Comparison of ENCODE assay signal across 29 cellular contexts in the genomic region with DNA sequence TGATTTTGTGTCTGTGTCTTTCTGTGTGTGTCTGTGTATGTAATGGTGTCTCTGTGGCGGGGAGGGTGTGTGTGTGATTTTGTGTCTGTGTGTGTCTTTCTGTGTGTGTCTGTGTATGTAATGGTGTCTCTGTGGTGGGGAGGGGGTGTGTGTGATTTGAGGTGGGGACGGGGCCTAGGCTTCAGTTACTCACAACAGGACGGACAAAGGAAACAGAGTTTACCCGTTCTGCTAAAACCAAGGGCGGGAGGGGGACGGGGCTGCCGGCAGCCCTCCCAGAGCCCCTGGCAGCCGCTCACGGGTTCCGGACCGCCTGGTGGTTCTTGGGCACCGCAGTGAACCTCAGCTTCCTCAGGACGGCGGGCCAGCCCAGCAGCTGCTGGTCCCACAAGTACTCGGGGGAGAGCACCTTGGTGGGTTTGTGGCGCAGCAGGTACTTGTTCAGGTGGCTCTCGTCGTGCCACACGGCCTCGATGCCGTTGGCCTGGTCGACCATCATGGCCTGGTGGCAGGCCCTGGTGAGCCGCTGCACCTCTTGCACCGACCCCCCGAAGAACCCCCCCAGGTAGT. TPM values are rescaled to one million over a fixed set of nuclear protein-coding genes. Genes with fewer than 3 reads are reported as not detected.
"Had no signal": no experiment of that assay in that cellular context is flagged by ENCODE, and none has a peak within 500 bp of the region (broad histone marks: within the 10 kb centered on the region; RNA-seq: fewer than 3 reads in every experiment).

No MANE protein-coding gene starts in this region.

- ATAC-seq: heart right ventricle; natural killer cell; pancreas; psoas muscle; right lobe of liver; stimulated activated naive B cell treated with anti-CD40 and anti-IgM and Interleukin-4, amounts not matched to agents 10 μg/mL and 1 μg/mL and 100 μg/mL, for 72 hours; stimulated activated naive CD8-positive, alpha-beta T cell treated with anti-CD3 and anti-CD28 coated beads, Interleukin-15, Interleukin-2, amounts not matched to agents 100 U/mL and 50 U/mL, for 24 hours; upper lobe of right lung had no signal

- DNase-seq: heart right ventricle; hippocampal formation; left ventricle myocardium inferior; mesendoderm; naive B cell; natural killer cell; nephron progenitor cell; psoas muscle; stimulated activated CD4-positive, alpha-beta T cell treated with anti-CD3 and anti-CD28 coated beads, Interleukin-12 subunit alpha, Interleukin-12 subunit beta, amount 100 ng/mL, for 4 hours; stimulated activated CD4-positive, alpha-beta T cell treated with anti-CD3 and anti-CD28 coated beads, Interleukin-15, amount 100 ng/mL, for 24 hours; stimulated activated CD4-positive, alpha-beta T cell treated with anti-CD3 and anti-CD28 coated beads, Interleukin-2, amount 100 ng/mL, for 24 hours; stimulated activated CD4-positive, alpha-beta T cell treated with anti-CD3 and anti-CD28 coated beads, Interleukin-4, amount 100 ng/mL, for 1 hour; stimulated activated naive B cell treated with anti-CD40 and anti-IgM and Interleukin-4, amounts not matched to agents 10 μg/mL and 1 μg/mL and 100 μg/mL, for 72 hours; stimulated activated naive CD8-positive, alpha-beta T cell treated with anti-CD3 and anti-CD28 coated beads, Interleukin-15, Interleukin-2, amounts not matched to agents 100 U/mL and 50 U/mL, for 24 hours; stomach; tibial artery; trophoblast cell; upper lobe of right lung had no signal

- H2AFZ ChIP-seq: neural progenitor cell had no signal

- H3K9ac ChIP-seq: neural progenitor cell had no signal

- H3K9me3 ChIP-seq: pancreas, right lobe of liver, stomach, thoracic aorta, upper lobe of right lung had no signal

- H3K27me3 ChIP-seq: heart right ventricle, pancreas, right lobe of liver, upper lobe of right lung had no signal

- H3K4me2 ChIP-seq: neural progenitor cell, smooth muscle cell had no signal

- H3K36me3 ChIP-seq: left ventricle myocardium inferior, neural progenitor cell, pancreas, right lobe of liver, thoracic aorta, tibial artery, upper lobe of right lung had no signal

- H3K27ac ChIP-seq: neural progenitor cell, pancreas, psoas muscle, right lobe of liver, thoracic aorta, tibial artery, upper lobe of right lung had no signal

- H3K4me1 ChIP-seq: pancreas, psoas muscle, right lobe of liver, tibial artery had no signal

- H3K4me3 ChIP-seq: heart right ventricle, left ventricle myocardium inferior, lung, neural progenitor cell, pancreas, psoas muscle, right lobe of liver, smooth muscle cell, stomach, thoracic aorta, tibial artery, upper lobe of right lung had no signal

RNA-seq across cellular contexts. Expression of gene OBP2B, which starts 46.4 kb away (rescaled TPM):
- total RNA-seq: kidney epithelial cell, left ventricle myocardium inferior, lung, mesothelial cell of epicardium, mononuclear cell, natural killer cell, omental fat pad, pancreas, psoas muscle, right lobe of liver, skeletal muscle tissue, smooth muscle cell, stomach, thoracic aorta, upper lobe of right lung had no signal
- polyA plus RNA-seq: heart right ventricle, lung, pancreas, psoas muscle, smooth muscle cell, stomach had no signal
